ENCODE assay signal across 8 cellular contexts in genomic region chr5:178114325-178115135, GRCh38. TPM values are rescaled to one million over a fixed set of nuclear protein-coding genes. Genes with fewer than 3 reads are reported as not detected.
DNase-seq lines count a peak whose midpoint lies in the region; ATAC-seq and TF ChIP-seq lines count a peak whose summit lies in the region.

No MANE protein-coding gene starts in this region.

- intact Hi-C loops in CD4-positive, alpha-beta memory T cell (cut with micrococcal nuclease): loop anchor here (5.0 kb wide), 1 partner anchor 38 kb away; the partner anchor contains the start of gene NHP2
- intact Hi-C loops in activated T-helper 2 cell treated with anti-CD3 and anti-CD28 coated beads, Interferon-gamma antibody, Interleukin-2, Interleukin-4, amounts not matched to agents 10 μg/mL and 5 μg/mL and 100 μg/mL, durations not matched to agents 14 hours and 24 hours and 36 hours (cut with micrococcal nuclease): loop anchor here (5.0 kb wide), 1 partner anchor 38 kb away; the partner anchor contains the start of gene NHP2

- H4K20me1 ChIP-seq in Karpas-422 (ENCODE audit: insufficient read depth, low read depth, low read length): no peaks in the 10 kb centered on the region

- DNase-seq in CD4-positive, alpha-beta memory T cell: peak; percentile 41 to 73 (median 46)
- DNase-seq in Karpas-422 (no peak), right atrium auricular region (ENCODE audit: low spot score) (no peak), NCI-H2107 (lab: John Stamatoyannopoulos, UW) (no peak)
- DNase-seq in activated T-helper 2 cell treated with anti-CD3 and anti-CD28 coated beads, Interferon-gamma antibody, Interleukin-2, Interleukin-4, amounts not matched to agents 10 μg/mL and 5 μg/mL and 100 μg/mL, durations not matched to agents 14 hours and 24 hours and 36 hours (ENCODE audit: low spot score): no peak

- H3K9ac ChIP-seq in Karpas-422 (ENCODE audit: low read length): peak overlapping the region; percentile 37
- H3K9ac ChIP-seq in skeletal muscle tissue (ENCODE audit: low read depth in 1 of 3, low read length in 3 of 3): peak overlapping the region in 1 of 3 donors; percentile 50

- H3K4me2 ChIP-seq in Karpas-422 (ENCODE audit: low read depth, low read length, poor library complexity, severe bottlenecking): peak overlapping the region; percentile 61

- no peaks in the 10 kb centered on the region for H3K27me3 ChIP-seq in CD4-positive, alpha-beta memory T cell (ENCODE audit: insufficient read depth, low read length)
- H3K27me3 ChIP-seq in Karpas-422 (ENCODE audit: low read length) (no peaks in the 10 kb centered on the region; the same call in 1 of the 2 replicates), right atrium auricular region (peaks cover 8 to 26% of the 10 kb centered on the region in 2 donors), skeletal muscle tissue (ENCODE audit: control insufficient read depth in 3 of 3, insufficient read depth in 3 of 3, low read length in 3 of 3) (peaks cover 42 to 51% (median 49%) of the 10 kb centered on the region in 3 donors)

- peak overlapping the region; percentile 73 to 91 (median 87) for H3K27ac Mint-ChIP-seq in CD4-positive, alpha-beta memory T cell
- H3K27ac Mint-ChIP-seq in activated T-helper 2 cell treated with anti-CD3 and anti-CD28 coated beads, Interferon-gamma antibody, Interleukin-2, Interleukin-4, amounts not matched to agents 10 μg/mL and 5 μg/mL and 100 μg/mL, durations not matched to agents 14 hours and 24 hours and 36 hours: peak overlapping the region; percentile 39

- no peaks in the 10 kb centered on the region for H3K9me3 Mint-ChIP-seq in CD4-positive, alpha-beta memory T cell
- H3K9me3 Mint-ChIP-seq in activated T-helper 2 cell treated with anti-CD3 and anti-CD28 coated beads, Interferon-gamma antibody, Interleukin-2, Interleukin-4, amounts not matched to agents 10 μg/mL and 5 μg/mL and 100 μg/mL, durations not matched to agents 14 hours and 24 hours and 36 hours: peaks cover 5% of the 10 kb centered on the region

- no peaks in the 10 kb centered on the region for H3K79me2 ChIP-seq in Karpas-422 (ENCODE audit: low read length)

- ATAC-seq in GM19463 (IDR thresholded peaks at IDR 0.05; ENCODE audit: unreplicated experiment) (no peak), HG03175 (IDR thresholded peaks at IDR 0.05; ENCODE audit: unreplicated experiment) (no peak)

- peaks cover 45% of the 10 kb centered on the region for H3K4me1 ChIP-seq in CD4-positive, alpha-beta memory T cell (ENCODE audit: insufficient read depth, low read length)
- H3K4me1 ChIP-seq in Karpas-422 (ENCODE audit: low read length): peaks cover 58% of the 10 kb centered on the region
- H3K4me1 ChIP-seq in right atrium auricular region: peaks cover 0 to 24% of the 10 kb centered on the region in 2 donors
- peaks cover 6 to 39% (median 23%) of the 10 kb centered on the region in 3 donors for H3K4me1 ChIP-seq in skeletal muscle tissue (ENCODE audit: control insufficient read depth in 3 of 3, insufficient read depth in 3 of 3, low read length in 3 of 3)

- no peak for TF ChIP-seq CTCF in right atrium auricular region (IDR thresholded peaks at IDR 0.05)

- H2AFZ ChIP-seq in Karpas-422 (ENCODE audit: low read length): peak overlapping the region; percentile 49; the same call in 1 of the 2 replicates

- H3K9me2 ChIP-seq in Karpas-422 (replicated peaks; ENCODE audit: insufficient read depth, low read length): no peaks in the 10 kb centered on the region

- no peaks in the 10 kb centered on the region for H3K36me3 ChIP-seq in CD4-positive, alpha-beta memory T cell (ENCODE audit: insufficient read depth, low read length)
- H3K36me3 ChIP-seq in Karpas-422 (ENCODE audit: insufficient read depth, low read length) (no peaks in the 10 kb centered on the region), right atrium auricular region (no peaks in the 10 kb centered on the region), skeletal muscle tissue (ENCODE audit: control insufficient read depth in 3 of 3, insufficient read depth in 3 of 3, low read length in 3 of 3) (no peaks in the 10 kb centered on the region)

- no peaks in the 10 kb centered on the region for H3K9me3 ChIP-seq in CD4-positive, alpha-beta memory T cell (ENCODE audit: control insufficient read depth in 1 of 2, low read length in 2 of 2)
- no peaks in the 10 kb centered on the region for H3K9me3 ChIP-seq in Karpas-422 (ENCODE audit: low read length)
- peaks cover 0 to 6% of the 10 kb centered on the region in 2 donors for H3K9me3 ChIP-seq in right atrium auricular region
- H3K9me3 ChIP-seq in skeletal muscle tissue (ENCODE audit: control insufficient read depth in 3 of 3, low read length in 3 of 3): no peaks in the 10 kb centered on the region

- peak overlapping the region; percentile 45 to 57 for H3K4me3 ChIP-seq in CD4-positive, alpha-beta memory T cell (ENCODE audit: low read length in 2 of 2)
- H3K4me3 ChIP-seq in Karpas-422 (ENCODE audit: low read length) (peak overlapping the region; percentile 28; the same call in 1 of the 2 replicates), right atrium auricular region (peak overlapping the region; percentile 37 to 55), skeletal muscle tissue (ENCODE audit: low read length in 3 of 3) (peak overlapping the region; percentile 38 to 52 (median 45))

- peak overlapping the region; percentile 83 to 95 (median 86) for H3K4me3 Mint-ChIP-seq in CD4-positive, alpha-beta memory T cell
- H3K4me3 Mint-ChIP-seq in activated T-helper 2 cell treated with anti-CD3 and anti-CD28 coated beads, Interferon-gamma antibody, Interleukin-2, Interleukin-4, amounts not matched to agents 10 μg/mL and 5 μg/mL and 100 μg/mL, durations not matched to agents 14 hours and 24 hours and 36 hours (ENCODE audit: low read depth): peak overlapping the region; percentile 84

- POLR2A ChIA-PET in CD4-positive, alpha-beta memory T cell (lab: Charles Lee; ENCODE audit: partially characterized antibody): interaction anchor here (0.8 to 1.7 kb wide), 6 partner anchors 10 to 90 kb away, joined by 3 to 6 read pairs (median 4); partner anchors contain the start of genes HNRNPAB, NHP2 and RMND5B

- H3K27ac ChIP-seq in CD4-positive, alpha-beta memory T cell (ENCODE audit: low read depth, low read length): peak overlapping the region; percentile 20
- no peak overlapping the region for H3K27ac ChIP-seq in Karpas-422 (ENCODE audit: low read length)
- peak overlapping the region; percentile 23 to 28 for H3K27ac ChIP-seq in right atrium auricular region
- H3K27ac ChIP-seq in skeletal muscle tissue (ENCODE audit: low read depth, low read length): no peak overlapping the region

- CTCF ChIA-PET in CD4-positive, alpha-beta memory T cell (lab: Charles Lee; ENCODE audit: partially characterized antibody): no interaction called here

- H3K36me3 Mint-ChIP-seq in CD4-positive, alpha-beta memory T cell: peaks cover 0 to 6% of the 10 kb centered on the region in 2 donors
- H3K36me3 Mint-ChIP-seq in activated T-helper 2 cell treated with anti-CD3 and anti-CD28 coated beads, Interferon-gamma antibody, Interleukin-2, Interleukin-4, amounts not matched to agents 10 μg/mL and 5 μg/mL and 100 μg/mL, durations not matched to agents 14 hours and 24 hours and 36 hours (ENCODE audit: low read depth): no peaks in the 10 kb centered on the region

- H3K27me3 Mint-ChIP-seq in CD4-positive, alpha-beta memory T cell: peaks cover 0 to 2% of the 10 kb centered on the region in 2 donors
- H3K27me3 Mint-ChIP-seq in activated T-helper 2 cell treated with anti-CD3 and anti-CD28 coated beads, Interferon-gamma antibody, Interleukin-2, Interleukin-4, amounts not matched to agents 10 μg/mL and 5 μg/mL and 100 μg/mL, durations not matched to agents 14 hours and 24 hours and 36 hours (ENCODE audit: low read depth): peaks cover 12% of the 10 kb centered on the region

- H3K4me1 Mint-ChIP-seq in CD4-positive, alpha-beta memory T cell: peaks cover 20 to 50% (median 29%) of the 10 kb centered on the region in 4 donors
- H3K4me1 Mint-ChIP-seq in activated T-helper 2 cell treated with anti-CD3 and anti-CD28 coated beads, Interferon-gamma antibody, Interleukin-2, Interleukin-4, amounts not matched to agents 10 μg/mL and 5 μg/mL and 100 μg/mL, durations not matched to agents 14 hours and 24 hours and 36 hours (ENCODE audit: low read depth): peaks cover 29% of the 10 kb centered on the region

RNA-seq across cellular contexts. Expression of gene N4BP3, which starts 1.2 kb away (rescaled TPM):
- 1 to 10 TPM; 1.7 to 2.0 TPM for total RNA-seq in CD4-positive, alpha-beta memory T cell
- under 1 TPM; 0.30 to 0.53 TPM for polyA plus RNA-seq in CD4-positive, alpha-beta memory T cell
- total RNA-seq in Karpas-422 (2014; rRNA removed; shearing (Covaris generic); ENCODE audit: low replicate concordance): 1.2 and 4.1 TPM in 2 replicates
- total RNA-seq in activated T-helper 2 cell treated with anti-CD3 and anti-CD28 coated beads, Interferon-gamma antibody, Interleukin-2, Interleukin-4, amounts not matched to agents 10 μg/mL and 5 μg/mL and 100 μg/mL, durations not matched to agents 14 hours and 24 hours and 36 hours: 3.3 and 3.4 TPM in 2 replicates
- total RNA-seq in right atrium auricular region (under 1 TPM; 0.24 to 0.85 TPM), skeletal muscle tissue (12.0 TPM)

RNA-seq across cellular contexts. Expression of gene RMND5B, which starts 16.3 kb away (rescaled TPM):
- 10 to 100 TPM; 38.6 to 39.0 TPM for total RNA-seq in CD4-positive, alpha-beta memory T cell
- 10 to 100 TPM; 23.4 to 28.5 TPM for polyA plus RNA-seq in CD4-positive, alpha-beta memory T cell
- 42.9 and 59.2 TPM in 2 replicates for total RNA-seq in Karpas-422 (2014; rRNA removed; shearing (Covaris generic); ENCODE audit: low replicate concordance)
- total RNA-seq in activated T-helper 2 cell treated with anti-CD3 and anti-CD28 coated beads, Interferon-gamma antibody, Interleukin-2, Interleukin-4, amounts not matched to agents 10 μg/mL and 5 μg/mL and 100 μg/mL, durations not matched to agents 14 hours and 24 hours and 36 hours: 29.3 and 31.6 TPM in 2 replicates
- 10 to 100 TPM; 28.9 to 31.4 TPM for total RNA-seq in right atrium auricular region
- total RNA-seq in skeletal muscle tissue: 29.2 TPM

RNA-seq across cellular contexts. Expression of gene NHP2, which starts 39.2 kb away (rescaled TPM):
- total RNA-seq in CD4-positive, alpha-beta memory T cell: 10 to 100 TPM; 64.1 to 69.5 TPM
- 100 to 1,000 TPM; 208 to 250 TPM for polyA plus RNA-seq in CD4-positive, alpha-beta memory T cell
- total RNA-seq in Karpas-422 (2014; rRNA removed; shearing (Covaris generic); ENCODE audit: low replicate concordance): 264 and 330 TPM in 2 replicates
- 221 and 228 TPM in 2 replicates for total RNA-seq in activated T-helper 2 cell treated with anti-CD3 and anti-CD28 coated beads, Interferon-gamma antibody, Interleukin-2, Interleukin-4, amounts not matched to agents 10 μg/mL and 5 μg/mL and 100 μg/mL, durations not matched to agents 14 hours and 24 hours and 36 hours
- 100 to 1,000 TPM; 125 to 151 TPM for total RNA-seq in right atrium auricular region
- total RNA-seq in skeletal muscle tissue: 77.8 TPM

Comparison
In these comparisons a context has a peak if more than half of its experiments do, and no peak if none do; other contexts are left out.
1. DNase-seq: peak in CD4-positive, alpha-beta memory T cell (5 of 5); none in Karpas-422 (single experiment), activated T-helper 2 cell treated with anti-CD3 and anti-CD28 coated beads, Interferon-gamma antibody, Interleukin-2, Interleukin-4, amounts not matched to agents 10 μg/mL and 5 μg/mL and 100 μg/mL, durations not matched to agents 14 hours and 24 hours and 36 hours (single experiment), right atrium auricular region (single experiment) and NCI-H2107 (single experiment).
2. H3K27ac ChIP-seq: peak in CD4-positive, alpha-beta memory T cell (single experiment) and right atrium auricular region (2 of 2); none in Karpas-422 (single experiment) and skeletal muscle tissue (single experiment).
3. Peak in every context shown above with its lines, with median percentiles within 50 percentile points of each other: H3K4me3 ChIP-seq.